In the genomic region with DNA sequence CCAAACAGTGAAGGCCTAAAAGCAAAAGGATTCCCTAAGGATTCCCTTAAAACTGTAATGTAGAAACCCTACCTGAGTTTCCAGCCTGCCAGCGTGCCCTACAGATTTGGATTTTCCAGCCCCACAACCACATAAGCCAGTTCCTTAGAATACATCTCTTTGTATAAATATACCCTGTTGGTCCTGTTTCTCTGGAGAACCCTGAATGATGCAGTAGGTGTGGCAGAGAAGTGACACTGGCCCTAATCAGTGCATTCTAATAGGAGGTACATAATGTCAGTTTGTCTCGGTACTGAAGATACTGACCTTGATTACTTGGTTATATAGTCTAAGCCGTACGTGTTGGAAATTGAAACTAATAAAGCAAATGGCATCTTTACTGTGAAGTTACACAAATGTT, we compare ENCODE assay signal across 24 cellular contexts.
"Had no signal": no experiment of that assay in that cellular context is flagged by ENCODE, and none has a peak within 500 bp of the region (broad histone marks: within the 10 kb centered on the region; RNA-seq: fewer than 3 reads in every experiment).

No MANE protein-coding gene starts in this region.

- H3K27me3 ChIP-seq: colonic mucosa, esophagus muscularis mucosa, esophagus squamous epithelium, foreskin keratinocyte, gastrocnemius medialis, gastroesophageal sphincter, heart right ventricle had no signal

- DNase-seq: colonic mucosa; cortex of kidney; dermis blood vessel endothelial cell; dorsolateral prefrontal cortex; effector CD4-positive, alpha-beta T cell; effector CD8-positive, alpha-beta T cell; effector memory CD4-positive, alpha-beta T cell; effector memory CD8-positive, alpha-beta T cell; endodermal cell; erythroblast; esophagus squamous epithelium; foreskin fibroblast; foreskin keratinocyte; foreskin melanocyte; gastrocnemius medialis; glutamatergic neuron; head of caudate nucleus; heart left ventricle; heart right ventricle had no signal

- H3K27ac ChIP-seq: colonic mucosa, coronary artery, dorsolateral prefrontal cortex, epithelial cell of prostate, esophagus muscularis mucosa, esophagus squamous epithelium, foreskin keratinocyte, gastrocnemius medialis, gastroesophageal sphincter, heart left ventricle, heart right ventricle had no signal

- H3K27ac Mint-ChIP-seq: dendritic cell treated with granulocyte-macrophage colony-stimulating factor and Interleukin-4, amounts not matched to agents 40 ng/mL and 50 ng/mL, for 4 days; effector memory CD8-positive, alpha-beta T cell; endodermal cell had no signal

- H3K36me3 ChIP-seq: colonic mucosa, esophagus muscularis mucosa, esophagus squamous epithelium, gastrocnemius medialis, gastroesophageal sphincter, heart left ventricle, heart right ventricle had no signal

- H3K4me3 ChIP-seq: colonic mucosa, coronary artery, dorsolateral prefrontal cortex, esophagus muscularis mucosa, esophagus squamous epithelium, gastrocnemius medialis, gastroesophageal sphincter, heart left ventricle, heart right ventricle had no signal

- H3K27me3 Mint-ChIP-seq: dendritic cell treated with granulocyte-macrophage colony-stimulating factor and Interleukin-4, amounts not matched to agents 40 ng/mL and 50 ng/mL, for 4 days; effector memory CD8-positive, alpha-beta T cell had no signal

- H3K4me3 Mint-ChIP-seq: dendritic cell treated with granulocyte-macrophage colony-stimulating factor and Interleukin-4, amounts not matched to agents 40 ng/mL and 50 ng/mL, for 4 days; effector memory CD8-positive, alpha-beta T cell; endodermal cell had no signal

- ATAC-seq: effector memory CD8-positive, alpha-beta T cell; foreskin keratinocyte; gastrocnemius medialis; gastroesophageal sphincter; heart left ventricle; heart right ventricle had no signal

- H3K9me3 ChIP-seq: colonic mucosa, gastrocnemius medialis had no signal

- H3K4me1 ChIP-seq: colonic mucosa, gastrocnemius medialis, heart left ventricle had no signal
